ENCODE assay signal across 11 cellular contexts in genomic region chr10:68959695-68960524, GRCh38. TPM values are rescaled to one million over a fixed set of nuclear protein-coding genes. Genes with fewer than 3 reads are reported as not detected.
DNase-seq lines count a peak whose midpoint lies in the region; ATAC-seq and TF ChIP-seq lines count a peak whose summit lies in the region.
"Had no signal": no experiment of that assay in that cellular context is flagged by ENCODE, and none has a peak within 500 bp of the region (broad histone marks: within the 10 kb centered on the region; RNA-seq: fewer than 3 reads in every experiment).

No MANE protein-coding gene starts in this region.

- no peak overlapping the region for H2BK120ac ChIP-seq in H9 (ENCODE audit: low read depth, low read length, poor library complexity, severe bottlenecking)

- no peak overlapping the region for H2AFZ ChIP-seq in H9 (ENCODE audit: low read length)

- H3K27me3 Mint-ChIP-seq in CD4-positive, alpha-beta T cell = no peaks in the 10 kb centered on the region
- peaks cover 2% of the 10 kb centered on the region for H3K27me3 Mint-ChIP-seq in H9 (ENCODE audit: low read depth)
- H3K27me3 Mint-ChIP-seq in activated B cell treated with CpG ODN at 0.5 μM for 24 hours = no peaks in the 10 kb centered on the region
- no peaks in the 10 kb centered on the region for H3K27me3 Mint-ChIP-seq in mesothelial cell of epicardium (ENCODE audit: low read depth)

- ATAC-seq in CD4-positive, alpha-beta T cell (ENCODE audit: poor library complexity) = no peak
- no peak for ATAC-seq in activated B cell treated with CpG ODN at 0.5 μM for 24 hours (ENCODE audit: low read depth)
- ATAC-seq in GM18909 (IDR thresholded peaks at IDR 0.05; ENCODE audit: poor library complexity, unreplicated experiment) = no peak
- ATAC-seq: CD8-positive, alpha-beta T cell; sciatic nerve had no signal

- H3K4me2 ChIP-seq in H9 (ENCODE audit: insufficient read depth, insufficient read length, low read length) = no peak overlapping the region

- H3K79me1 ChIP-seq in H9 (ENCODE audit: insufficient read depth, low read depth, low read length, poor library complexity, severe bottlenecking) = peaks cover 7% of the 10 kb centered on the region

- peak overlapping the region; percentile 9 for H3K4me3 Mint-ChIP-seq in CD4-positive, alpha-beta T cell
- H3K4me3 Mint-ChIP-seq in H9 = no peak overlapping the region
- no peak overlapping the region for H3K4me3 Mint-ChIP-seq in activated B cell treated with CpG ODN at 0.5 μM for 24 hours
- no peak overlapping the region for H3K4me3 Mint-ChIP-seq in mesothelial cell of epicardium
- H3K4me3 Mint-ChIP-seq: CD8-positive, alpha-beta T cell had no signal

- CTCF ChIA-PET in CD4-positive, alpha-beta T cell (lab: Charles Lee) = interaction anchor here (1.7 kb wide), 1 partner anchor 28 kb away, joined by 4 read pairs; the partner anchor contains the start of gene KIFBP
- CTCF ChIA-PET in activated B cell treated with CpG ODN at 0.5 μM for 24 hours (lab: Charles Lee) = no interaction called here

- no peaks in the 10 kb centered on the region for H3K9me3 ChIP-seq in CD4-positive, alpha-beta T cell (ENCODE audit: control insufficient read depth, low read length)
- H3K9me3 ChIP-seq in H9 (ENCODE audit: control insufficient read depth, low read depth, low read length) = no peaks in the 10 kb centered on the region

- H4K8ac ChIP-seq in H9 (replicated peaks; ENCODE audit: insufficient read length, low read depth, low read length) = no peak overlapping the region

- intact Hi-C loops in CD4-positive, alpha-beta T cell (cut with DNase I, micrococcal nuclease) = loop anchor here (2.0 to 10.0 kb wide), 6 partner anchors 32 to 1075 kb away; partner anchors contain the start of genes CCAR1 (in 1 of the 2), RUFY2 (in 1 of the 2), SIRT1 (in 1 of the 2) and SUPV3L1 (in 1 of the 2)
- intact Hi-C loops in activated B cell treated with CpG ODN at 0.5 μM for 24 hours (cut with micrococcal nuclease) = no loop called here

- no peaks in the 10 kb centered on the region for H3K4me1 ChIP-seq in H9 (ENCODE audit: insufficient read depth, low read length)

- H3K4me1 Mint-ChIP-seq in CD4-positive, alpha-beta T cell (ENCODE audit: low read depth) = peaks cover 54% of the 10 kb centered on the region
- H3K4me1 Mint-ChIP-seq in H9 (peaks cover 11 to 15% of the 10 kb centered on the region in 2 experiments), activated B cell treated with CpG ODN at 0.5 μM for 24 hours (peaks cover 49% of the 10 kb centered on the region), mesothelial cell of epicardium (peaks cover 9% of the 10 kb centered on the region)

- H3K27me3 ChIP-seq in CD4-positive, alpha-beta T cell (ENCODE audit: control insufficient read depth, insufficient read depth, low read length) = no peaks in the 10 kb centered on the region
- no peaks in the 10 kb centered on the region for H3K27me3 ChIP-seq in H9 (ENCODE audit: insufficient read depth, low read length)

- no peak overlapping the region for H3K27ac ChIP-seq in CD4-positive, alpha-beta T cell (ENCODE audit: low read depth, low read length)
- H3K27ac ChIP-seq in H9 (ENCODE audit: insufficient read length, low read depth, low read length) = no peak overlapping the region

- WGBS in H9 (ENCODE audit: extremely low coverage, insufficient read length, low lambda C conversion rate) = no CpG with 5 or more reads among the region's 3 CpGs

- peaks cover 32% of the 10 kb centered on the region for H3K79me2 ChIP-seq in H9 (ENCODE audit: insufficient read depth, low read length)

- H4K5ac ChIP-seq in H9 (ENCODE audit: insufficient read length, low read depth, low read length) = no peak overlapping the region

- POLR2A ChIA-PET in CD4-positive, alpha-beta T cell (lab: Charles Lee) = interaction anchor here (0.9 kb wide), 1 partner anchor 8 kb away, joined by 3 read pairs; no protein-coding TSS in a partner anchor
- POLR2A ChIA-PET in activated B cell treated with CpG ODN at 0.5 μM for 24 hours (lab: Charles Lee) = no interaction called here

- peaks cover 13% of the 10 kb centered on the region for H3K23me2 ChIP-seq in H9 (ENCODE audit: insufficient read length, low read depth, low read length, poor library complexity, severe bottlenecking)

- H2BK12ac ChIP-seq in H9 (ENCODE audit: insufficient read length, low read depth, low read length) = no peak overlapping the region

- no peak overlapping the region for H3K4ac ChIP-seq in H9 (ENCODE audit: low read depth, low read length)

- no peaks in the 10 kb centered on the region for H3K9me3 Mint-ChIP-seq in CD4-positive, alpha-beta T cell
- H3K9me3 Mint-ChIP-seq in H9 = peaks cover 0 to 3% of the 10 kb centered on the region in 2 experiments; a peak in 3 of 5 replicates
- H3K9me3 Mint-ChIP-seq in activated B cell treated with CpG ODN at 0.5 μM for 24 hours = no peaks in the 10 kb centered on the region
- no peaks in the 10 kb centered on the region for H3K9me3 Mint-ChIP-seq in mesothelial cell of epicardium
- H3K9me3 Mint-ChIP-seq: CD8-positive, alpha-beta T cell had no signal

- H2BK5ac ChIP-seq in H9 (ENCODE audit: insufficient read length, low read length) = no peak overlapping the region

- TF ChIP-seq CTCF in CD4-positive, alpha-beta T cell (IDR thresholded peaks at IDR 0.05) = no peak
- no peak for TF ChIP-seq CTCF in H9 (conservative IDR thresholded peaks at IDR 0.05)
- TF ChIP-seq CTCF in activated B cell treated with CpG ODN at 0.5 μM for 24 hours (IDR thresholded peaks at IDR 0.05) = no peak
- no peak for TF ChIP-seq CTCF in mesothelial cell of epicardium (IDR thresholded peaks at IDR 0.05; ENCODE audit: unreplicated experiment)

- H4K20me1 ChIP-seq in H9 (ENCODE audit: control insufficient read depth, insufficient read depth, insufficient read length) = no peaks in the 10 kb centered on the region

- H3K9ac ChIP-seq in H9 (ENCODE audit: extremely low read depth, insufficient read length, low read length) = no peak overlapping the region

- no peak overlapping the region for H4K91ac ChIP-seq in H9 (ENCODE audit: insufficient read length, low read depth, low read length)

- H3T11ph ChIP-seq in H9 (ENCODE audit: low read length) = no peak overlapping the region

- no peak overlapping the region for H2AK5ac ChIP-seq in H9 (ENCODE audit: insufficient read length, low read length)

- H3K27ac Mint-ChIP-seq in CD4-positive, alpha-beta T cell = peak overlapping the region; percentile 66
- H3K27ac Mint-ChIP-seq in H9 (peak overlapping the region in 2 of 3 experiments; percentile 5 to 56; a peak in 3 of 7 replicates), activated B cell treated with CpG ODN at 0.5 μM for 24 hours (peak overlapping the region; percentile 1), mesothelial cell of epicardium (peak overlapping the region; percentile 26)

- no peak overlapping the region for H2BK15ac ChIP-seq in H9 (ENCODE audit: low read depth, low read length)

- peaks cover 75% of the 10 kb centered on the region for H3K36me3 Mint-ChIP-seq in CD4-positive, alpha-beta T cell (ENCODE audit: low read depth)
- peaks cover 47 to 78% (median 60%) of the 10 kb centered on the region in 3 experiments for H3K36me3 Mint-ChIP-seq in H9 (ENCODE audit: insufficient read depth in 1 of 3, low read depth in 3 of 3)
- H3K36me3 Mint-ChIP-seq in activated B cell treated with CpG ODN at 0.5 μM for 24 hours (ENCODE audit: low read depth) = peaks cover 72% of the 10 kb centered on the region
- H3K36me3 Mint-ChIP-seq in mesothelial cell of epicardium = peaks cover 17% of the 10 kb centered on the region

- H2BK20ac ChIP-seq in H9 (ENCODE audit: low read depth, low read length, poor library complexity, severe bottlenecking) = no peak overlapping the region

- no peak overlapping the region for H3K56ac ChIP-seq in H9 (ENCODE audit: insufficient read length, low read depth, low read length)

- no peak overlapping the region for H3K18ac ChIP-seq in H9 (ENCODE audit: insufficient read length, low read depth, low read length)

- DNase-seq in CD4-positive, alpha-beta T cell = no peak
- DNase-seq in H9 = no peak
- DNase-seq in activated B cell treated with CpG ODN at 0.5 μM for 24 hours = no peak
- DNase-seq in mesothelial cell of epicardium (ENCODE audit: low spot score in 2 of 2, unreplicated experiment in 2 of 2) = no peak
- DNase-seq in DMS79 treated with DMSO at 0.1 percent for 48 hours (lab: John Stamatoyannopoulos, UW) = no peak
- DNase-seq in DMS 273 (lab: John Stamatoyannopoulos, UW; ENCODE audit: unreplicated experiment) = no peak
- DNase-seq: caudate nucleus; CD8-positive, alpha-beta T cell; NCI-H1436 had no signal

- no peak overlapping the region for H3K23ac ChIP-seq in H9 (ENCODE audit: insufficient read length, low read depth, low read length)

- H3K14ac ChIP-seq in H9 (ENCODE audit: insufficient read depth, low read length) = no peak overlapping the region

RNA-seq across cellular contexts. Expression of gene DDX21, which starts 3.9 kb away (rescaled TPM):
- 100 to 1,000 TPM; 120 to 121 TPM for total RNA-seq in CD4-positive, alpha-beta T cell
- 180 TPM in 2 replicates for total RNA-seq in H9 (2021)
- 111 and 112 TPM in 2 replicates for total RNA-seq in activated B cell treated with CpG ODN at 0.5 μM for 24 hours
- 39.8 to 42.6 TPM (median 42.1 TPM) in 3 replicates for total RNA-seq in mesothelial cell of epicardium

RNA-seq across cellular contexts. Expression of gene KIFBP, which starts 28.7 kb away (rescaled TPM):
- total RNA-seq in CD4-positive, alpha-beta T cell = 1 to 10 TPM; 4.2 TPM
- total RNA-seq in H9 (2021) (44.7 and 45.5 TPM in 2 replicates), activated B cell treated with CpG ODN at 0.5 μM for 24 hours (6.5 and 7.7 TPM in 2 replicates), mesothelial cell of epicardium (19.1 to 22.7 TPM (median 21.4 TPM) in 3 replicates)

RNA-seq across cellular contexts. Expression of gene DDX50, which starts 58.8 kb away (rescaled TPM):
- total RNA-seq in CD4-positive, alpha-beta T cell = 10 to 100 TPM; 46.8 to 47.5 TPM
- 50.2 and 50.7 TPM in 2 replicates for total RNA-seq in H9 (2021)
- total RNA-seq in activated B cell treated with CpG ODN at 0.5 μM for 24 hours = 36.3 and 41.7 TPM in 2 replicates
- total RNA-seq in mesothelial cell of epicardium = 48.9 to 51.1 TPM (median 48.9 TPM) in 3 replicates

Comparison
In these comparisons a context has a peak if more than half of its experiments do, and no peak if none do; other contexts are left out.
1. H3K27ac Mint-ChIP-seq: peak in every context shown above with its lines; median percentile 66 in CD4-positive, alpha-beta T cell; 30 in H9; 26 in mesothelial cell of epicardium; 1 in activated B cell treated with CpG ODN at 0.5 μM for 24 hours.